In genomic region chr5:148120317-148120716, GRCh38 we compare ENCODE assay signal across 32 cellular contexts. TPM values are rescaled to one million over a fixed set of nuclear protein-coding genes. Genes with fewer than 3 reads are reported as not detected.
"Had no signal": no experiment of that assay in that cellular context is flagged by ENCODE, and none has a peak within 500 bp of the region (broad histone marks: within the 10 kb centered on the region; RNA-seq: fewer than 3 reads in every experiment).

No MANE protein-coding gene starts in this region.

- H3K27me3 ChIP-seq: ascending aorta, breast epithelium, cardiac muscle cell, esophagus muscularis mucosa, foreskin keratinocyte, gastrocnemius medialis, heart left ventricle had no signal

- H3K36me3 ChIP-seq: ascending aorta, breast epithelium, cardiac muscle cell, esophagus muscularis mucosa, gastrocnemius medialis, heart left ventricle, WERI-Rb-1 had no signal

- H3K4me3 ChIP-seq: ascending aorta, breast epithelium, cardiac muscle cell, coronary artery, esophagus muscularis mucosa, gastrocnemius medialis, heart left ventricle had no signal

- ATAC-seq: activated CD4-positive, alpha-beta T cell treated with anti-CD3 and anti-CD28 coated beads for 36 hours; activated CD8-positive, alpha-beta memory T cell treated with anti-CD3 and anti-CD28 coated beads, Interleukin-2, amount 10 ng/mL, durations not matched to agents 7 days and 5 days; activated CD8-positive, alpha-beta T cell treated with anti-CD3 and anti-CD28 coated beads, Interleukin-2, amount 10 ng/mL, durations not matched to agents 7 days and 5 days; effector memory CD8-positive, alpha-beta T cell; foreskin keratinocyte; gastrocnemius medialis; heart left ventricle had no signal

- H3K4me1 ChIP-seq: ascending aorta, breast epithelium, esophagus muscularis mucosa, foreskin keratinocyte, gastrocnemius medialis, heart left ventricle had no signal

- H3K27ac ChIP-seq: ascending aorta, breast epithelium, cardiac muscle cell, coronary artery, esophagus muscularis mucosa, foreskin keratinocyte, gastrocnemius medialis, heart left ventricle, WERI-Rb-1 had no signal

- DNase-seq: activated CD4-positive, alpha-beta memory T cell treated with anti-CD3 and anti-CD28 coated beads for 36 hours; activated CD4-positive, alpha-beta T cell treated with anti-CD3 and anti-CD28 coated beads for 36 hours; activated CD4-positive, alpha-beta T cell treated with anti-CD3 and anti-CD28 coated beads, Interleukin-2, amount 10 ng/mL, durations not matched to agents 24 days and 14 days; activated CD4-positive, CD25-positive, alpha-beta regulatory T cell; activated CD4-positive, CD25-positive, alpha-beta regulatory T cell treated with anti-CD3 and anti-CD28 coated beads, Interleukin-2, amount 50 U/mL, for 72 hours; activated CD8-positive, alpha-beta memory T cell treated with anti-CD3 and anti-CD28 coated beads, Interleukin-2, amount 10 ng/mL, durations not matched to agents 7 days and 5 days; activated CD8-positive, alpha-beta memory T cell treated with anti-CD3 and anti-CD28 coated beads, Interleukin-2, amount 50 U/mL, for 4 hours; activated CD8-positive, alpha-beta T cell treated with anti-CD3 and anti-CD28 coated beads, Interleukin-2, amount 10 ng/mL, durations not matched to agents 7 days and 5 days; activated effector memory CD4-positive, alpha-beta T cell treated with anti-CD3 and anti-CD28 coated beads, Interleukin-2, amount 50 U/mL, for 16 hours; activated naive CD4-positive, alpha-beta T cell treated with anti-CD3 and anti-CD28 coated beads for 36 hours; activated naive CD8-positive, alpha-beta T cell treated with anti-CD3 and anti-CD28 coated beads, Interleukin-2, amount 10 ng/mL, durations not matched to agents 7 days and 5 days; activated T-cell treated with anti-CD3 and anti-CD28 coated beads, Interleukin-2, amount 50 U/mL, for 1 hour; activated T-cell treated with anti-CD3 and anti-CD28 coated beads, Interleukin-2, amount 50 U/mL, for 48 hours; central memory CD4-positive, alpha-beta T cell; cerebellar nuclear complex; effector CD4-positive, alpha-beta T cell; effector memory CD8-positive, alpha-beta T cell; gastrocnemius medialis; glutamatergic neuron; heart left ventricle; hypothalamus; T1000; WERI-Rb-1 had no signal

- H3K9me3 ChIP-seq: ascending aorta, breast epithelium, esophagus muscularis mucosa, gastrocnemius medialis, heart left ventricle had no signal

RNA-seq across cellular contexts. Expression of gene SPINK14, which starts 48.0 kb away (rescaled TPM):
- total RNA-seq: activated CD4-positive, alpha-beta memory T cell treated with anti-CD3 and anti-CD28 coated beads for 36 hours; activated CD4-positive, alpha-beta T cell treated with anti-CD3 and anti-CD28 coated beads for 36 hours; activated CD4-positive, alpha-beta T cell treated with anti-CD3 and anti-CD28 coated beads, Interleukin-2, amount 10 ng/mL, durations not matched to agents 24 days and 14 days; activated CD8-positive, alpha-beta memory T cell treated with anti-CD3 and anti-CD28 coated beads for 36 hours; activated CD8-positive, alpha-beta memory T cell treated with anti-CD3 and anti-CD28 coated beads, Interleukin-2, amount 10 ng/mL, durations not matched to agents 7 days and 5 days; activated CD8-positive, alpha-beta T cell treated with anti-CD3 and anti-CD28 coated beads, Interleukin-2, amount 10 ng/mL, durations not matched to agents 7 days and 5 days; activated naive CD4-positive, alpha-beta T cell treated with anti-CD3 and anti-CD28 coated beads for 36 hours; activated naive CD8-positive, alpha-beta T cell treated with anti-CD3 and anti-CD28 coated beads, Interleukin-2, amount 10 ng/mL, durations not matched to agents 7 days and 5 days; activated T-helper 1 cell treated with anti-CD3 and anti-CD28 coated beads, Interleukin-12 subunit alpha, Interleukin-12 subunit beta, Interleukin-2, Interleukin-4 antibody, amounts not matched to agents 30 ng/mL and 10 ng/mL and 1 ng/mL, durations not matched to agents 14 hours and 24 hours and 36 hours; activated T-helper 2 cell treated with anti-CD3 and anti-CD28 coated beads, Interferon-gamma antibody, Interleukin-2, Interleukin-4, amounts not matched to agents 10 μg/mL and 5 μg/mL and 100 μg/mL, durations not matched to agents 14 hours and 24 hours and 36 hours; ascending aorta; breast epithelium; cardiac muscle cell; esophagus muscularis mucosa; foreskin keratinocyte; gastrocnemius medialis; heart left ventricle had no signal
- polyA plus RNA-seq: cardiac muscle cell, foreskin keratinocyte, heart left ventricle had no signal

RNA-seq across cellular contexts. Expression of gene SPINK5, which starts 56.5 kb away (rescaled TPM):
- total RNA-seq: activated CD4-positive, alpha-beta memory T cell treated with anti-CD3 and anti-CD28 coated beads for 36 hours; activated CD4-positive, alpha-beta T cell treated with anti-CD3 and anti-CD28 coated beads for 36 hours; activated CD4-positive, alpha-beta T cell treated with anti-CD3 and anti-CD28 coated beads, Interleukin-2, amount 10 ng/mL, durations not matched to agents 24 days and 14 days; activated CD8-positive, alpha-beta memory T cell treated with anti-CD3 and anti-CD28 coated beads for 36 hours; activated CD8-positive, alpha-beta memory T cell treated with anti-CD3 and anti-CD28 coated beads, Interleukin-2, amount 10 ng/mL, durations not matched to agents 7 days and 5 days; activated CD8-positive, alpha-beta T cell treated with anti-CD3 and anti-CD28 coated beads, Interleukin-2, amount 10 ng/mL, durations not matched to agents 7 days and 5 days; activated naive CD4-positive, alpha-beta T cell treated with anti-CD3 and anti-CD28 coated beads for 36 hours; activated naive CD8-positive, alpha-beta T cell treated with anti-CD3 and anti-CD28 coated beads, Interleukin-2, amount 10 ng/mL, durations not matched to agents 7 days and 5 days; activated T-helper 1 cell treated with anti-CD3 and anti-CD28 coated beads, Interleukin-12 subunit alpha, Interleukin-12 subunit beta, Interleukin-2, Interleukin-4 antibody, amounts not matched to agents 30 ng/mL and 10 ng/mL and 1 ng/mL, durations not matched to agents 14 hours and 24 hours and 36 hours; activated T-helper 2 cell treated with anti-CD3 and anti-CD28 coated beads, Interferon-gamma antibody, Interleukin-2, Interleukin-4, amounts not matched to agents 10 μg/mL and 5 μg/mL and 100 μg/mL, durations not matched to agents 14 hours and 24 hours and 36 hours; ascending aorta had no signal
